ENCODE assay signal across 8 cellular contexts in genomic region chr12:92146497-92146828, GRCh38. TPM values are rescaled to one million over a fixed set of nuclear protein-coding genes. Genes with fewer than 3 reads are reported as not detected.
A peak's percentile ranks its signal among the peaks of the same experiment; 100 is the strongest.
DNase-seq lines count a peak whose midpoint lies in the region; ATAC-seq and TF ChIP-seq lines count a peak whose summit lies in the region.

No MANE protein-coding gene starts in this region.

- peaks cover 38% of the 10 kb centered on the region for H3K36me3 Mint-ChIP-seq in activated CD8-positive, alpha-beta memory T cell treated with anti-CD3 and anti-CD28 coated beads, Interleukin-2, amount 10 ng/mL, durations not matched to agents 7 days and 5 days
- peaks cover 20% of the 10 kb centered on the region for H3K36me3 Mint-ChIP-seq in activated naive CD8-positive, alpha-beta T cell

- H3K4me1 Mint-ChIP-seq in activated CD8-positive, alpha-beta memory T cell treated with anti-CD3 and anti-CD28 coated beads, Interleukin-2, amount 10 ng/mL, durations not matched to agents 7 days and 5 days: peaks cover 19% of the 10 kb centered on the region
- peaks cover 35% of the 10 kb centered on the region for H3K4me1 Mint-ChIP-seq in activated naive CD8-positive, alpha-beta T cell (ENCODE audit: low read depth)

- H3K4me3 Mint-ChIP-seq in activated CD8-positive, alpha-beta memory T cell treated with anti-CD3 and anti-CD28 coated beads, Interleukin-2, amount 10 ng/mL, durations not matched to agents 7 days and 5 days: peak overlapping the region; percentile 94
- peak overlapping the region; percentile 93 for H3K4me3 Mint-ChIP-seq in activated naive CD8-positive, alpha-beta T cell

- H3K36me3 ChIP-seq in tibial artery: peaks cover 10 to 27% (median 15%) of the 10 kb centered on the region in 3 donors

- no peak for DNase-seq in activated CD8-positive, alpha-beta memory T cell treated with anti-CD3 and anti-CD28 coated beads, Interleukin-2, amount 10 ng/mL, durations not matched to agents 7 days and 5 days
- DNase-seq in activated CD8-positive, alpha-beta memory T cell treated with anti-CD3 and anti-CD28 coated beads for 24 hours: no peak
- DNase-seq in tibial artery: no peak
- DNase-seq in NCI-H2171 (lab: John Stamatoyannopoulos, UW): no peak
- no peak for DNase-seq in COLO668 (lab: John Stamatoyannopoulos, UW; ENCODE audit: unreplicated experiment)
- no peak for DNase-seq in GM20000 (ENCODE audit: low spot score)

- H3K27me3 ChIP-seq in layer of hippocampus (ENCODE audit: control insufficient read depth, insufficient read depth, low read length): no peaks in the 10 kb centered on the region
- no peaks in the 10 kb centered on the region for H3K27me3 ChIP-seq in tibial artery

- H3K27ac Mint-ChIP-seq in activated CD8-positive, alpha-beta memory T cell treated with anti-CD3 and anti-CD28 coated beads, Interleukin-2, amount 10 ng/mL, durations not matched to agents 7 days and 5 days: peak overlapping the region; percentile 94
- peak overlapping the region; percentile 99 for H3K27ac Mint-ChIP-seq in activated naive CD8-positive, alpha-beta T cell

- intact Hi-C loops in tibial artery (cut with DNase I; ENCODE audit: low total_unique reads): loop anchor here (5.0 to 10.0 kb wide), 4 partner anchors 96 to 542 kb away; no protein-coding TSS in a partner anchor

- no peaks in the 10 kb centered on the region for H3K9me3 ChIP-seq in tibial artery

- no peak for ATAC-seq in activated CD8-positive, alpha-beta memory T cell treated with anti-CD3 and anti-CD28 coated beads, Interleukin-2, amount 10 ng/mL, durations not matched to agents 7 days and 5 days

- peak overlapping the region; percentile 89 for H3K27ac ChIP-seq in layer of hippocampus (ENCODE audit: low read depth, low read length)
- H3K27ac ChIP-seq in tibial artery: peak overlapping the region; percentile 97 to 100

- peaks cover 0 to 18% (median 0%) of the 10 kb centered on the region in 4 donors for H3K4me1 ChIP-seq in tibial artery

- no peaks in the 10 kb centered on the region for H3K27me3 Mint-ChIP-seq in activated CD8-positive, alpha-beta memory T cell treated with anti-CD3 and anti-CD28 coated beads, Interleukin-2, amount 10 ng/mL, durations not matched to agents 7 days and 5 days
- no peaks in the 10 kb centered on the region for H3K27me3 Mint-ChIP-seq in activated naive CD8-positive, alpha-beta T cell

- no peaks in the 10 kb centered on the region for H3K9me3 Mint-ChIP-seq in activated CD8-positive, alpha-beta memory T cell treated with anti-CD3 and anti-CD28 coated beads, Interleukin-2, amount 10 ng/mL, durations not matched to agents 7 days and 5 days (ENCODE audit: low read depth)
- no peaks in the 10 kb centered on the region for H3K9me3 Mint-ChIP-seq in activated naive CD8-positive, alpha-beta T cell (ENCODE audit: low read depth)

- CTCF ChIA-PET in activated CD8-positive, alpha-beta memory T cell treated with anti-CD3 and anti-CD28 coated beads, Interleukin-2, amount 10 ng/mL, durations not matched to agents 7 days and 5 days (lab: Charles Lee): interaction anchor here (0.8 to 4.2 kb wide), 9 partner anchors 12 to 765 kb away, joined by 3 to 48 read pairs (median 4); no protein-coding TSS in a partner anchor

- TF ChIP-seq CTCF in tibial artery (IDR thresholded peaks at IDR 0.05): no peak
- TF ChIP-seq CTCF in GM20000 (IDR thresholded peaks at IDR 0.05; ENCODE audit: extremely low read depth, missing control alignments): no peak

- H3K4me3 ChIP-seq in tibial artery: peak overlapping the region; percentile 94 to 97

RNA-seq across cellular contexts. Expression of gene BTG1, which starts 0.8 kb away (rescaled TPM):
- 100 to 1,000 TPM in 1 of 2 experiments, 10 to 100 TPM in 1; 91.7 to 132 TPM for total RNA-seq in activated CD8-positive, alpha-beta memory T cell treated with anti-CD3 and anti-CD28 coated beads, Interleukin-2, amount 10 ng/mL, durations not matched to agents 7 days and 5 days
